ENCODE assay signal across 1 cellular context in genomic region chr6:79574636-79575035, GRCh38.
TF ChIP-seq lines count a peak whose summit lies in the region.

No MANE protein-coding gene starts in this region.

TF ChIP-seq in HepG2, 621 proteins besides CTCF, POLR2A, EP300 and RAD21 (continues in another document):
- TF ChIP-seq FOXP1 (IDR thresholded peaks at IDR 0.05), result no peak
- TF ChIP-seq FOXP1 (CRISPR knock-in tag; IDR thresholded peaks at IDR 0.05), result peak; percentile 23; the same call in 1 of the 2 replicates
- TF ChIP-seq, protein P1, sequence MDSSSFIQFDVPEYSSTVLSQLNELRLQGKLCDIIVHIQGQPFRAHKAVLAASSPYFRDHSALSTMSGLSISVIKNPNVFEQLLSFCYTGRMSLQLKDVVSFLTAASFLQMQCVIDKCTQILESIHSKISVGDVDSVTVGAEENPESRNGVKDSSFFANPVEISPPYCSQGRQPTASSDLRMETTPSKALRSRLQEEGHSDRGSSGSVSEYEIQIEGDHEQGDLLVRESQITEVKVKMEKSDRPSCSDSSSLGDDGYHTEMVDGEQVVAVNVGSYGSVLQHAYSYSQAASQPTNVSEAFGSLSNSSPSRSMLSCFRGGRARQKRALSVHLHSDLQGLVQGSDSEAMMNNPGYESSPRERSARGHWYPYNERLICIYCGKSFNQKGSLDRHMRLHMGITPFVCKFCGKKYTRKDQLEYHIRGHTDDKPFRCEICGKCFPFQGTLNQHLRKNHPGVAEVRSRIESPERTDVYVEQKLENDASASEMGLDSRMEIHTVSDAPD (CRISPR knock-in tag; IDR thresholded peaks at IDR 0.05), result no peak
- no peak for TF ChIP-seq CENPX (CRISPR knock-in tag; IDR thresholded peaks at IDR 0.05)
- no peak for TF ChIP-seq MXI1 (IDR thresholded peaks at IDR 0.05; ENCODE audit: borderline replicate concordance, low read depth, low read length)
- no peak for TF ChIP-seq MED8 (CRISPR knock-in tag; IDR thresholded peaks at IDR 0.05; ENCODE audit: insufficient replicate concordance)
- no peak for TF ChIP-seq ZNF879 (CRISPR knock-in tag; IDR thresholded peaks at IDR 0.05)
- TF ChIP-seq TAF1 (CRISPR knock-in tag; IDR thresholded peaks at IDR 0.05), result no peak
- TF ChIP-seq, protein P2, sequence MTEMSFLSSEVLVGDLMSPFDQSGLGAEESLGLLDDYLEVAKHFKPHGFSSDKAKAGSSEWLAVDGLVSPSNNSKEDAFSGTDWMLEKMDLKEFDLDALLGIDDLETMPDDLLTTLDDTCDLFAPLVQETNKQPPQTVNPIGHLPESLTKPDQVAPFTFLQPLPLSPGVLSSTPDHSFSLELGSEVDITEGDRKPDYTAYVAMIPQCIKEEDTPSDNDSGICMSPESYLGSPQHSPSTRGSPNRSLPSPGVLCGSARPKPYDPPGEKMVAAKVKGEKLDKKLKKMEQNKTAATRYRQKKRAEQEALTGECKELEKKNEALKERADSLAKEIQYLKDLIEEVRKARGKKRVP (CRISPR knock-in tag; IDR thresholded peaks at IDR 0.05), result peak in 1 of 2 experiments; percentile 61; a peak in 2 of 4 replicates
- no peak for TF ChIP-seq DRAP1 (CRISPR knock-in tag; IDR thresholded peaks at IDR 0.05)
- no peak for TF ChIP-seq ZFP41 (CRISPR knock-in tag; IDR thresholded peaks at IDR 0.05; ENCODE audit: borderline replicate concordance)
- no peak for TF ChIP-seq ZUFSP (CRISPR knock-in tag; IDR thresholded peaks at IDR 0.05; ENCODE audit: borderline replicate concordance)
- 0 out of 2 replicates have a peak, but pooled peaks have one; percentile 61 for TF ChIP-seq JUND (CRISPR knock-in tag; IDR thresholded peaks at IDR 0.05)
- TF ChIP-seq, protein P3, sequence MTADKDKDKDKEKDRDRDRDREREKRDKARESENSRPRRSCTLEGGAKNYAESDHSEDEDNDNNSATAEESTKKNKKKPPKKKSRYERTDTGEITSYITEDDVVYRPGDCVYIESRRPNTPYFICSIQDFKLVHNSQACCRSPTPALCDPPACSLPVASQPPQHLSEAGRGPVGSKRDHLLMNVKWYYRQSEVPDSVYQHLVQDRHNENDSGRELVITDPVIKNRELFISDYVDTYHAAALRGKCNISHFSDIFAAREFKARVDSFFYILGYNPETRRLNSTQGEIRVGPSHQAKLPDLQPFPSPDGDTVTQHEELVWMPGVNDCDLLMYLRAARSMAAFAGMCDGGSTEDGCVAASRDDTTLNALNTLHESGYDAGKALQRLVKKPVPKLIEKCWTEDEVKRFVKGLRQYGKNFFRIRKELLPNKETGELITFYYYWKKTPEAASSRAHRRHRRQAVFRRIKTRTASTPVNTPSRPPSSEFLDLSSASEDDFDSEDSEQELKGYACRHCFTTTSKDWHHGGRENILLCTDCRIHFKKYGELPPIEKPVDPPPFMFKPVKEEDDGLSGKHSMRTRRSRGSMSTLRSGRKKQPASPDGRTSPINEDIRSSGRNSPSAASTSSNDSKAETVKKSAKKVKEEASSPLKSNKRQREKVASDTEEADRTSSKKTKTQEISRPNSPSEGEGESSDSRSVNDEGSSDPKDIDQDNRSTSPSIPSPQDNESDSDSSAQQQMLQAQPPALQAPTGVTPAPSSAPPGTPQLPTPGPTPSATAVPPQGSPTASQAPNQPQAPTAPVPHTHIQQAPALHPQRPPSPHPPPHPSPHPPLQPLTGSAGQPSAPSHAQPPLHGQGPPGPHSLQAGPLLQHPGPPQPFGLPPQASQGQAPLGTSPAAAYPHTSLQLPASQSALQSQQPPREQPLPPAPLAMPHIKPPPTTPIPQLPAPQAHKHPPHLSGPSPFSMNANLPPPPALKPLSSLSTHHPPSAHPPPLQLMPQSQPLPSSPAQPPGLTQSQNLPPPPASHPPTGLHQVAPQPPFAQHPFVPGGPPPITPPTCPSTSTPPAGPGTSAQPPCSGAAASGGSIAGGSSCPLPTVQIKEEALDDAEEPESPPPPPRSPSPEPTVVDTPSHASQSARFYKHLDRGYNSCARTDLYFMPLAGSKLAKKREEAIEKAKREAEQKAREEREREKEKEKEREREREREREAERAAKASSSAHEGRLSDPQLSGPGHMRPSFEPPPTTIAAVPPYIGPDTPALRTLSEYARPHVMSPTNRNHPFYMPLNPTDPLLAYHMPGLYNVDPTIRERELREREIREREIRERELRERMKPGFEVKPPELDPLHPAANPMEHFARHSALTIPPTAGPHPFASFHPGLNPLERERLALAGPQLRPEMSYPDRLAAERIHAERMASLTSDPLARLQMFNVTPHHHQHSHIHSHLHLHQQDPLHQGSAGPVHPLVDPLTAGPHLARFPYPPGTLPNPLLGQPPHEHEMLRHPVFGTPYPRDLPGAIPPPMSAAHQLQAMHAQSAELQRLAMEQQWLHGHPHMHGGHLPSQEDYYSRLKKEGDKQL (CRISPR knock-in tag; IDR thresholded peaks at IDR 0.05; ENCODE audit: low read depth), result no peak
- peak; percentile 31; the same call in 1 of the 2 replicates for TF ChIP-seq RARA (CRISPR knock-in tag; IDR thresholded peaks at IDR 0.05)
- TF ChIP-seq, protein P4, sequence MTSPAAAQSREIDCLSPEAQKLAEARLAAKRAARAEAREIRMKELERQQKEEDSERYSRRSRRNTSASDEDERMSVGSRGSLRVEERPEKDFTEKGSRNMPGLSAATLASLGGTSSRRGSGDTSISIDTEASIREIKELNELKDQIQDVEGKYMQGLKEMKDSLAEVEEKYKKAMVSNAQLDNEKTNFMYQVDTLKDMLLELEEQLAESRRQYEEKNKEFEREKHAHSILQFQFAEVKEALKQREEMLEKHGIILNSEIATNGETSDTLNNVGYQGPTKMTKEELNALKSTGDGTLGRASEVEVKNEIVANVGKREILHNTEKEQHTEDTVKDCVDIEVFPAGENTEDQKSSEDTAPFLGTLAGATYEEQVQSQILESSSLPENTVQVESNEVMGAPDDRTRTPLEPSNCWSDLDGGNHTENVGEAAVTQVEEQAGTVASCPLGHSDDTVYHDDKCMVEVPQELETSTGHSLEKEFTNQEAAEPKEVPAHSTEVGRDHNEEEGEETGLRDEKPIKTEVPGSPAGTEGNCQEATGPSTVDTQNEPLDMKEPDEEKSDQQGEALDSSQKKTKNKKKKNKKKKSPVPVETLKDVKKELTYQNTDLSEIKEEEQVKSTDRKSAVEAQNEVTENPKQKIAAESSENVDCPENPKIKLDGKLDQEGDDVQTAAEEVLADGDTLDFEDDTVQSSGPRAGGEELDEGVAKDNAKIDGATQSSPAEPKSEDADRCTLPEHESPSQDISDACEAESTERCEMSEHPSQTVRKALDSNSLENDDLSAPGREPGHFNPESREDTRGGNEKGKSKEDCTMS (CRISPR knock-in tag; conservative IDR thresholded peaks at IDR 0.05), result no peak
- TF ChIP-seq, protein P5, sequence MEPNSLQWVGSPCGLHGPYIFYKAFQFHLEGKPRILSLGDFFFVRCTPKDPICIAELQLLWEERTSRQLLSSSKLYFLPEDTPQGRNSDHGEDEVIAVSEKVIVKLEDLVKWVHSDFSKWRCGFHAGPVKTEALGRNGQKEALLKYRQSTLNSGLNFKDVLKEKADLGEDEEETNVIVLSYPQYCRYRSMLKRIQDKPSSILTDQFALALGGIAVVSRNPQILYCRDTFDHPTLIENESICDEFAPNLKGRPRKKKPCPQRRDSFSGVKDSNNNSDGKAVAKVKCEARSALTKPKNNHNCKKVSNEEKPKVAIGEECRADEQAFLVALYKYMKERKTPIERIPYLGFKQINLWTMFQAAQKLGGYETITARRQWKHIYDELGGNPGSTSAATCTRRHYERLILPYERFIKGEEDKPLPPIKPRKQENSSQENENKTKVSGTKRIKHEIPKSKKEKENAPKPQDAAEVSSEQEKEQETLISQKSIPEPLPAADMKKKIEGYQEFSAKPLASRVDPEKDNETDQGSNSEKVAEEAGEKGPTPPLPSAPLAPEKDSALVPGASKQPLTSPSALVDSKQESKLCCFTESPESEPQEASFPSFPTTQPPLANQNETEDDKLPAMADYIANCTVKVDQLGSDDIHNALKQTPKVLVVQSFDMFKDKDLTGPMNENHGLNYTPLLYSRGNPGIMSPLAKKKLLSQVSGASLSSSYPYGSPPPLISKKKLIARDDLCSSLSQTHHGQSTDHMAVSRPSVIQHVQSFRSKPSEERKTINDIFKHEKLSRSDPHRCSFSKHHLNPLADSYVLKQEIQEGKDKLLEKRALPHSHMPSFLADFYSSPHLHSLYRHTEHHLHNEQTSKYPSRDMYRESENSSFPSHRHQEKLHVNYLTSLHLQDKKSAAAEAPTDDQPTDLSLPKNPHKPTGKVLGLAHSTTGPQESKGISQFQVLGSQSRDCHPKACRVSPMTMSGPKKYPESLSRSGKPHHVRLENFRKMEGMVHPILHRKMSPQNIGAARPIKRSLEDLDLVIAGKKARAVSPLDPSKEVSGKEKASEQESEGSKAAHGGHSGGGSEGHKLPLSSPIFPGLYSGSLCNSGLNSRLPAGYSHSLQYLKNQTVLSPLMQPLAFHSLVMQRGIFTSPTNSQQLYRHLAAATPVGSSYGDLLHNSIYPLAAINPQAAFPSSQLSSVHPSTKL (CRISPR knock-in tag; IDR thresholded peaks at IDR 0.05), result peak; percentile 84
- peak; percentile 97 for TF ChIP-seq FOSL2 (CRISPR knock-in tag; IDR thresholded peaks at IDR 0.05)
- peak; percentile 37; the same call in 1 of the 2 replicates for TF ChIP-seq GATAD2A (CRISPR knock-in tag; IDR thresholded peaks at IDR 0.05)
- TF ChIP-seq HMG20A (CRISPR knock-in tag; IDR thresholded peaks at IDR 0.05; ENCODE audit: borderline replicate concordance), result peak; percentile 83; the same call in 1 of the 2 replicates
- peak; percentile 81 for TF ChIP-seq TCF7 (IDR thresholded peaks at IDR 0.05; ENCODE audit: low read depth)
- TF ChIP-seq ZNF644 (CRISPR knock-in tag; IDR thresholded peaks at IDR 0.05; ENCODE audit: low read depth), result 0 out of 2 replicates have a peak, but pooled peaks have one; percentile 22
- TF ChIP-seq, protein P6, sequence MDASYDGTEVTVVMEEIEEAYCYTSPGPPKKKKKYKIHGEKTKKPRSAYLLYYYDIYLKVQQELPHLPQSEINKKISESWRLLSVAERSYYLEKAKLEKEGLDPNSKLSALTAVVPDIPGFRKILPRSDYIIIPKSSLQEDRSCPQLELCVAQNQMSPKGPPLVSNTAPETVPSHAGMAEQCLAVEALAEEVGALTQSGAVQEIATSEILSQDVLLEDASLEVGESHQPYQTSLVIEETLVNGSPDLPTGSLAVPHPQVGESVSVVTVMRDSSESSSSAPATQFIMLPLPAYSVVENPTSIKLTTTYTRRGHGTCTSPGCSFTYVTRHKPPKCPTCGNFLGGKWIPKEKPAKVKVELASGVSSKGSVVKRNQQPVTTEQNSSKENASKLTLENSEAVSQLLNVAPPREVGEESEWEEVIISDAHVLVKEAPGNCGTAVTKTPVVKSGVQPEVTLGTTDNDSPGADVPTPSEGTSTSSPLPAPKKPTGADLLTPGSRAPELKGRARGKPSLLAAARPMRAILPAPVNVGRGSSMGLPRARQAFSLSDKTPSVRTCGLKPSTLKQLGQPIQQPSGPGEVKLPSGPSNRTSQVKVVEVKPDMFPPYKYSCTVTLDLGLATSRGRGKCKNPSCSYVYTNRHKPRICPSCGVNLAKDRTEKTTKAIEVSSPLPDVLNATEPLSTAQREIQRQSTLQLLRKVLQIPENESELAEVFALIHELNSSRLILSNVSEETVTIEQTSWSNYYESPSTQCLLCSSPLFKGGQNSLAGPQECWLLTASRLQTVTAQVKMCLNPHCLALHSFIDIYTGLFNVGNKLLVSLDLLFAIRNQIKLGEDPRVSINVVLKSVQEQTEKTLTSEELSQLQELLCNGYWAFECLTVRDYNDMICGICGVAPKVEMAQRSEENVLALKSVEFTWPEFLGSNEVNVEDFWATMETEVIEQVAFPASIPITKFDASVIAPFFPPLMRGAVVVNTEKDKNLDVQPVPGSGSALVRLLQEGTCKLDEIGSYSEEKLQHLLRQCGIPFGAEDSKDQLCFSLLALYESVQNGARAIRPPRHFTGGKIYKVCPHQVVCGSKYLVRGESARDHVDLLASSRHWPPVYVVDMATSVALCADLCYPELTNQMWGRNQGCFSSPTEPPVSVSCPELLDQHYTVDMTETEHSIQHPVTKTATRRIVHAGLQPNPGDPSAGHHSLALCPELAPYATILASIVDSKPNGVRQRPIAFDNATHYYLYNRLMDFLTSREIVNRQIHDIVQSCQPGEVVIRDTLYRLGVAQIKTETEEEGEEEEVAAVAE (CRISPR knock-in tag; IDR thresholded peaks at IDR 0.05; ENCODE audit: borderline replicate concordance), result no peak
- no peak for TF ChIP-seq TOE1 (CRISPR knock-in tag; IDR thresholded peaks at IDR 0.05)
- TF ChIP-seq SOX6 (IDR thresholded peaks at IDR 0.05), result no peak
- peak; percentile 41; the same call in 1 of the 2 replicates for TF ChIP-seq SOX6 (CRISPR knock-in tag; IDR thresholded peaks at IDR 0.05)
- peak; percentile 54; the same call in 1 of the 2 replicates for TF ChIP-seq SAP130 (CRISPR knock-in tag; IDR thresholded peaks at IDR 0.05; ENCODE audit: low read depth)
- TF ChIP-seq MEF2D (CRISPR knock-in tag; IDR thresholded peaks at IDR 0.05), result no peak
- peak; percentile 43 for TF ChIP-seq TEAD3 (CRISPR knock-in tag; optimal IDR thresholded peaks at IDR 0.05; ENCODE audit: borderline replicate concordance)
- no peak for TF ChIP-seq ATAD3A (CRISPR knock-in tag; IDR thresholded peaks at IDR 0.05)
- TF ChIP-seq FOSL1 (CRISPR knock-in tag; IDR thresholded peaks at IDR 0.05; ENCODE audit: borderline replicate concordance), result peak; percentile 80; the same call in 1 of the 2 replicates
- no peak for TF ChIP-seq RAD51 (IDR thresholded peaks at IDR 0.05; ENCODE audit: borderline replicate concordance)
- peak; percentile 89 for TF ChIP-seq TFAP4 (IDR thresholded peaks at IDR 0.05; ENCODE audit: borderline replicate concordance, low read depth)
- TF ChIP-seq ATF3 (CRISPR knock-in tag; IDR thresholded peaks at IDR 0.05), result peak; percentile 75
- TF ChIP-seq MIER3 (CRISPR knock-in tag; IDR thresholded peaks at IDR 0.05; ENCODE audit: borderline replicate concordance), result no peak
- TF ChIP-seq NFE2L2 (IDR thresholded peaks at IDR 0.05; ENCODE audit: low read length), result 0 out of 2 replicates have a peak, but pooled peaks have one; percentile 11
